In genomic region chr11:78838417-78838816, GRCh38 we compare ENCODE assay signal across 11 cellular contexts.
DNase-seq lines count a peak whose midpoint lies in the region; TF ChIP-seq lines count a peak whose summit lies in the region.
"Had no signal": no experiment of that assay in that cellular context is flagged by ENCODE, and none has a peak within 500 bp of the region (broad histone marks: within the 10 kb centered on the region; RNA-seq: fewer than 3 reads in every experiment).

No MANE protein-coding gene starts in this region.

- TF ChIP-seq CTCF in kidney epithelial cell (IDR thresholded peaks at IDR 0.05; ENCODE audit: insufficient read depth, low read length, poor library complexity, severe bottlenecking) = peak; percentile 28

- DNase-seq in DMS153 treated with DMSO at 0.1 percent for 48 hours (lab: John Stamatoyannopoulos, UW; ENCODE audit: unreplicated experiment) = peak; percentile 5
- peak; percentile 46 for DNase-seq in HT-29 (ENCODE audit: low spot score)
- DNase-seq in RPMI8226 = peak; percentile 51
- no peak for DNase-seq in kidney epithelial cell (ENCODE audit: low read depth)
- DNase-seq in hepatic stellate cell (ENCODE audit: low spot score) = no peak
- DNase-seq in NCI-H2081 (lab: John Stamatoyannopoulos, UW) = no peak
- no peak for DNase-seq in NCI-H748 treated with DMSO at 0.1 percent for 48 hours (lab: John Stamatoyannopoulos, UW)
- DNase-seq: activated CD8-positive, alpha-beta T cell treated with anti-CD3 and anti-CD28 coated beads, Interleukin-2, amount 10 ng/mL, durations not matched to agents 7 days and 5 days; foreskin melanocyte; NCI-H2081 treated with DMSO at 0.1 percent for 48 hours; retina had no signal

- no peak overlapping the region for H3K4me3 ChIP-seq in kidney epithelial cell (ENCODE audit: low read depth, low read length)

- no peaks in the 10 kb centered on the region for H3K36me3 ChIP-seq in kidney epithelial cell (ENCODE audit: control insufficient read depth, insufficient read depth, low read length)

- H3K27me3 ChIP-seq in kidney epithelial cell (ENCODE audit: control insufficient read depth, insufficient read depth, low read length) = no peaks in the 10 kb centered on the region

Comparison
In these comparisons a context has a peak if more than half of its experiments do, and no peak if none do; other contexts are left out.
1. DNase-seq: peak in DMS153 treated with DMSO at 0.1 percent for 48 hours (single experiment), HT-29 (single experiment) and RPMI8226 (single experiment); none in kidney epithelial cell (single experiment), hepatic stellate cell (single experiment), NCI-H2081 (0 of 2) and NCI-H748 treated with DMSO at 0.1 percent for 48 hours (single experiment).